20 cellular contexts compared by ENCODE assay signal in genomic region chr12:64007853-64008252, GRCh38.
DNase-seq lines count a peak whose midpoint lies in the region; TF ChIP-seq lines count a peak whose summit lies in the region.
"Had no signal": no experiment of that assay in that cellular context is flagged by ENCODE, and none has a peak within 500 bp of the region (broad histone marks: within the 10 kb centered on the region; RNA-seq: fewer than 3 reads in every experiment).

No MANE protein-coding gene starts in this region.

- TF ChIP-seq CTCF in HFFc6 (IDR thresholded peaks at IDR 0.05), result no peak
- TF ChIP-seq CTCF in brain microvascular endothelial cell (IDR thresholded peaks at IDR 0.05; ENCODE audit: low read depth, low read length, missing control alignments), result no peak
- TF ChIP-seq CTCF in lower leg skin (IDR thresholded peaks at IDR 0.05), result no peak

- H3K79me1 ChIP-seq in mesendoderm (ENCODE audit: low read length), result no peaks in the 10 kb centered on the region

- H2AFZ ChIP-seq in ACC112 (ENCODE audit: low read length, unreplicated experiment), result no peak overlapping the region
- H2AFZ ChIP-seq: GM23338 had no signal

- no peak overlapping the region for H3K18ac ChIP-seq in mesendoderm (ENCODE audit: low read length)

- H3K4ac ChIP-seq in mesendoderm (ENCODE audit: low read depth, low read length), result no peak overlapping the region

- H3K36me3 Mint-ChIP-seq in HFFc6 (ENCODE audit: low read depth), result peaks cover 29% of the 10 kb centered on the region

- H4K5ac ChIP-seq in mesendoderm (ENCODE audit: low read length), result no peak overlapping the region

- H2AK5ac ChIP-seq in mesendoderm (ENCODE audit: low read length), result no peak overlapping the region

- H3K4me1 Mint-ChIP-seq in HFFc6 (ENCODE audit: low read depth), result peaks cover 86% of the 10 kb centered on the region
- H3K4me1 Mint-ChIP-seq: B cell had no signal

- 0 out of 2 replicates have a peak, but pooled peaks cover 5% of the 10 kb centered on the region for H3K36me3 ChIP-seq in ACC112 (ENCODE audit: insufficient read depth, low read length)
- no peaks in the 10 kb centered on the region for H3K36me3 ChIP-seq in brain microvascular endothelial cell (replicated peaks)
- H3K36me3 ChIP-seq in mesendoderm (ENCODE audit: control insufficient read depth, insufficient read depth, low read length), result no peaks in the 10 kb centered on the region

- H3K4me1 ChIP-seq in ACC112 (ENCODE audit: control insufficient read depth, insufficient read depth, low read length, unreplicated experiment) (peaks cover 46% of the 10 kb centered on the region), mesendoderm (ENCODE audit: control insufficient read depth, low read depth, low read length) (no peaks in the 10 kb centered on the region)

- no peaks in the 10 kb centered on the region for H3K27me3 Mint-ChIP-seq in HFFc6 (ENCODE audit: insufficient read depth)
- H3K27me3 Mint-ChIP-seq: B cell; CD4-positive, alpha-beta T cell had no signal

- no peak overlapping the region for H3K4me2 ChIP-seq in mesendoderm (ENCODE audit: low read length)
- H3K4me2 ChIP-seq: GM23338 had no signal

- H3K23ac ChIP-seq in mesendoderm (ENCODE audit: low read length), result no peak overlapping the region

- no peak for TF ChIP-seq POLR2A in lower leg skin (IDR thresholded peaks at IDR 0.05)

- in situ Hi-C loops in brain microvascular endothelial cell (cut with HindIII; ENCODE audit: low pct_ligation_motif_present, low sequenced_read_pairs), result no loop called here

- H3K79me2 ChIP-seq in ACC112 (ENCODE audit: control insufficient read depth, insufficient read depth, low read length, unreplicated experiment) (peaks cover 25% of the 10 kb centered on the region), mesendoderm (ENCODE audit: control insufficient read depth, insufficient read depth, low read length) (no peaks in the 10 kb centered on the region)

- H3K27ac Mint-ChIP-seq in HFFc6, result peak overlapping the region; percentile 96
- H3K27ac Mint-ChIP-seq: B cell; CD4-positive, alpha-beta T cell; GM23338 had no signal

- no CpG with 5 or more reads among the region's 2 CpGs for WGBS in mesendoderm (ENCODE audit: extremely low coverage, insufficient coverage, low lambda C conversion rate)
- WGBS in lower leg skin, 2 donors, result 73 to 78% methylated on average over 2 of the region's 2 CpGs

- no peak overlapping the region for H3K9ac ChIP-seq in mesendoderm (ENCODE audit: low read length)

- no peak overlapping the region for H4K8ac ChIP-seq in mesendoderm (ENCODE audit: low read depth, low read length)

- peaks cover 17% of the 10 kb centered on the region for H3K9me3 Mint-ChIP-seq in HFFc6
- H3K9me3 Mint-ChIP-seq: CD4-positive, alpha-beta T cell had no signal

- no peak overlapping the region for H2BK15ac ChIP-seq in mesendoderm (replicated peaks; ENCODE audit: low read depth)

- peak overlapping the region; percentile 30; the same call in 1 of the 2 replicates for H3K4me3 Mint-ChIP-seq in HFFc6
- H3K4me3 Mint-ChIP-seq: B cell; CD4-positive, alpha-beta T cell; GM23338 had no signal

- intact Hi-C loops in lower leg skin (cut with DNase I; ENCODE audit: low total_unique reads), result no loop called here

- no peak overlapping the region for H3K56ac ChIP-seq in mesendoderm (ENCODE audit: low read length)

- H3K4me3 ChIP-seq in ACC112 (ENCODE audit: low read depth, low read length) (no peak overlapping the region), brain microvascular endothelial cell (ENCODE audit: low read depth, low read length) (no peak overlapping the region), mesendoderm (ENCODE audit: low read length) (no peak overlapping the region), lower leg skin (ENCODE audit: low read depth, poor library complexity, severe bottlenecking) (no peak overlapping the region)
- H3K4me3 ChIP-seq: GM23338, MG63 had no signal

- DNase-seq in HFFc6 (peak; percentile 31), brain microvascular endothelial cell (no peak), mesendoderm (peak; percentile 34), lower leg skin (ENCODE audit: low spot score in 2 of 2) (no peak), DMS153 treated with DMSO at 0.1 percent for 48 hours (lab: John Stamatoyannopoulos, UW; ENCODE audit: unreplicated experiment) (no peak)
- no peak for DNase-seq in activated CD4-positive, alpha-beta T cell treated with anti-CD3 and anti-CD28 coated beads for 4 hours
- no peak for DNase-seq in activated T-cell treated with anti-CD3 and anti-CD28 coated beads, Interleukin-2, amount 50 U/mL, for 48 hours
- DNase-seq: CD4-positive, alpha-beta T cell; MG63; NCI-H1092 treated with DMSO at 0.1 percent for 48 hours; NCI-H1694; NCI-H2107; NCI-H2227 treated with DMSO at 0.1 percent for 48 hours; NCI-H526; OCI-M1; SW 1271 had no signal

- no peak overlapping the region for H2BK120ac ChIP-seq in mesendoderm (ENCODE audit: low read depth, low read length)

- H2BK5ac ChIP-seq in mesendoderm (ENCODE audit: low read length), result no peak overlapping the region

- H3K27me3 ChIP-seq in ACC112 (ENCODE audit: insufficient read depth, low read length) (no peaks in the 10 kb centered on the region), brain microvascular endothelial cell (replicated peaks) (no peaks in the 10 kb centered on the region), mesendoderm (ENCODE audit: insufficient read depth, low read length, poor library complexity) (no peaks in the 10 kb centered on the region)
- H3K27me3 ChIP-seq: MG63 had no signal

- H3K27ac ChIP-seq in ACC112 (ENCODE audit: low read depth, low read length) (peak overlapping the region; percentile 52), brain microvascular endothelial cell (peak overlapping the region; percentile 85), mesendoderm (ENCODE audit: low read depth, low read length) (no peak overlapping the region)
- H3K27ac ChIP-seq: RWPE1 had no signal

Comparison
In these comparisons a context has a peak if more than half of its experiments do, and no peak if none do; other contexts are left out.
1. DNase-seq: peak in HFFc6 (single experiment) and mesendoderm (single experiment); none in brain microvascular endothelial cell (single experiment), activated CD4-positive, alpha-beta T cell treated with anti-CD3 and anti-CD28 coated beads for 4 hours (0 of 2), lower leg skin (0 of 2), DMS153 treated with DMSO at 0.1 percent for 48 hours (single experiment) and activated T-cell treated with anti-CD3 and anti-CD28 coated beads, Interleukin-2, amount 50 U/mL, for 48 hours (0 of 2).